ENCODE assay signal across 1 cellular context in the genomic region with DNA sequence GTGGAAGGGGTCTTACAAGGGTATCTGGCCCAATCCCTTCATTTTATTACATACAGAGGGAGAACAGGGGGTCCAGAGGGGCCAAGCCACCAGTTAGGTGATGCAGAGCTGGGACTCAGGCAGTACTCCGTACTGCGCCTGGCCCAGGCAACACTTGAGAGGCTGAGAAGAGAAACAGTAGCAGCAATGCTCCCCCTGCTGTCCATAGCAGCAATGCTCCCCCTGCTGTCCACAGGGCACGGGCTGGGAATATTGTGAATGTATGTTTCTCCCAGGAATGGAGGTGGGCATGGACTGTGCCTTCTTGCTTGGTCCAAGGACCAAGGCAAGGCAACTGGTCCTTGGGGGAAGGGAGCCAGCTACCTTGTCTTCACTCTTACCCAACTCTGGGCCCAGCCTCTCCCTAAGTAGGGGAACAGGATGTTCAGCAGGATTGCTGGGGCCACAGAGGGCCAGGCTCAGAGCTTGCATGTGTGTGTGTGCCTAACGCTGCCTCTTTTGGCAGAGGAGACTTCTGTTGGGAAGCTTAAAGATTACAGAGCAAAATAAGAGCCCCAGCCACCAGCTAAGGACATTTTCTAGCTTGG.
TF ChIP-seq lines count a peak whose summit lies in the region.

No MANE protein-coding gene starts in this region.

TF ChIP-seq in HepG2, 621 proteins besides CTCF, POLR2A, EP300 and RAD21 (continued from another document and continues in another):
- no peak for TF ChIP-seq NFAT5 (CRISPR knock-in tag; IDR thresholded peaks at IDR 0.05)
- peak; percentile 35; the same call in 1 of the 2 replicates for TF ChIP-seq RCOR2 (CRISPR knock-in tag; IDR thresholded peaks at IDR 0.05)
- TF ChIP-seq SRSF4 (IDR thresholded peaks at IDR 0.05; ENCODE audit: low read depth, low read length, poor library complexity, severe bottlenecking), result no peak
- no peak for TF ChIP-seq ZNF432 (CRISPR knock-in tag; IDR thresholded peaks at IDR 0.05; ENCODE audit: borderline replicate concordance)
- TF ChIP-seq CREM (IDR thresholded peaks at IDR 0.05), result no peak
- no peak for TF ChIP-seq CREM (CRISPR knock-in tag; IDR thresholded peaks at IDR 0.05)
- no peak for TF ChIP-seq ZBTB34 (CRISPR knock-in tag; IDR thresholded peaks at IDR 0.05)
- no peak for TF ChIP-seq ZNF383 (CRISPR knock-in tag; IDR thresholded peaks at IDR 0.05; ENCODE audit: borderline replicate concordance)
- TF ChIP-seq, protein P1, sequence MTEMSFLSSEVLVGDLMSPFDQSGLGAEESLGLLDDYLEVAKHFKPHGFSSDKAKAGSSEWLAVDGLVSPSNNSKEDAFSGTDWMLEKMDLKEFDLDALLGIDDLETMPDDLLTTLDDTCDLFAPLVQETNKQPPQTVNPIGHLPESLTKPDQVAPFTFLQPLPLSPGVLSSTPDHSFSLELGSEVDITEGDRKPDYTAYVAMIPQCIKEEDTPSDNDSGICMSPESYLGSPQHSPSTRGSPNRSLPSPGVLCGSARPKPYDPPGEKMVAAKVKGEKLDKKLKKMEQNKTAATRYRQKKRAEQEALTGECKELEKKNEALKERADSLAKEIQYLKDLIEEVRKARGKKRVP (CRISPR knock-in tag; IDR thresholded peaks at IDR 0.05), result no peak
- TF ChIP-seq YY1 (IDR thresholded peaks at IDR 0.05; ENCODE audit: insufficient read depth, insufficient replicate concordance, low read depth, low read length), result peak; percentile 55
- TF ChIP-seq, protein P2, sequence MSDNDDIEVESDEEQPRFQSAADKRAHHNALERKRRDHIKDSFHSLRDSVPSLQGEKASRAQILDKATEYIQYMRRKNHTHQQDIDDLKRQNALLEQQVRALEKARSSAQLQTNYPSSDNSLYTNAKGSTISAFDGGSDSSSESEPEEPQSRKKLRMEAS (IDR thresholded peaks at IDR 0.05), result peak; percentile 45; the same call in 1 of the 2 replicates
- no peak for TF ChIP-seq ESRRA (CRISPR knock-in tag; IDR thresholded peaks at IDR 0.05; ENCODE audit: low read depth)
- TF ChIP-seq ZNF792 (CRISPR knock-in tag; IDR thresholded peaks at IDR 0.05), result no peak
- TF ChIP-seq MIER3 (CRISPR knock-in tag; IDR thresholded peaks at IDR 0.05; ENCODE audit: borderline replicate concordance), result peak; percentile 61; the same call in 1 of the 2 replicates
- no peak for TF ChIP-seq ZNF607 (CRISPR knock-in tag; IDR thresholded peaks at IDR 0.05; ENCODE audit: borderline replicate concordance)
- no peak for TF ChIP-seq HDAC6 (IDR thresholded peaks at IDR 0.05; ENCODE audit: low read depth, low read length)
- TF ChIP-seq, protein P3, sequence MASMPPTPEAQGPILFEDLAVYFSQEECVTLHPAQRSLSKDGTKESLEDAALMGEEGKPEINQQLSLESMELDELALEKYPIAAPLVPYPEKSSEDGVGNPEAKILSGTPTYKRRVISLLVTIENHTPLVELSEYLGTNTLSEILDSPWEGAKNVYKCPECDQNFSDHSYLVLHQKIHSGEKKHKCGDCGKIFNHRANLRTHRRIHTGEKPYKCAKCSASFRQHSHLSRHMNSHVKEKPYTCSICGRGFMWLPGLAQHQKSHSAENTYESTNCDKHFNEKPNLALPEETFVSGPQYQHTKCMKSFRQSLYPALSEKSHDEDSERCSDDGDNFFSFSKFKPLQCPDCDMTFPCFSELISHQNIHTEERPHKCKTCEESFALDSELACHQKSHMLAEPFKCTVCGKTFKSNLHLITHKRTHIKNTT (CRISPR knock-in tag; IDR thresholded peaks at IDR 0.05), result no peak
- no peak for TF ChIP-seq ETS1 (CRISPR knock-in tag; IDR thresholded peaks at IDR 0.05)
- TF ChIP-seq ZNF564 (CRISPR knock-in tag; IDR thresholded peaks at IDR 0.05), result no peak
- no peak for TF ChIP-seq ZNF766 (CRISPR knock-in tag; IDR thresholded peaks at IDR 0.05; ENCODE audit: borderline replicate concordance)
- no peak for TF ChIP-seq ZNF180 (CRISPR knock-in tag; IDR thresholded peaks at IDR 0.05; ENCODE audit: borderline replicate concordance, low read depth)
- no peak for TF ChIP-seq SMARCE1 (IDR thresholded peaks at IDR 0.05; ENCODE audit: borderline replicate concordance)
- no peak for TF ChIP-seq AHR (CRISPR knock-in tag; IDR thresholded peaks at IDR 0.05)
- no peak for TF ChIP-seq ZC3H4 (CRISPR knock-in tag; IDR thresholded peaks at IDR 0.05; ENCODE audit: borderline replicate concordance)
- no peak for TF ChIP-seq ZNF296 (CRISPR knock-in tag; conservative IDR thresholded peaks at IDR 0.05)
- TF ChIP-seq NFKBIZ (CRISPR knock-in tag; IDR thresholded peaks at IDR 0.05), result 0 out of 2 replicates have a peak, but pooled peaks have one; percentile 23
- TF ChIP-seq ZNF138 (CRISPR knock-in tag; IDR thresholded peaks at IDR 0.05; ENCODE audit: low read depth), result no peak
- TF ChIP-seq, protein P4, sequence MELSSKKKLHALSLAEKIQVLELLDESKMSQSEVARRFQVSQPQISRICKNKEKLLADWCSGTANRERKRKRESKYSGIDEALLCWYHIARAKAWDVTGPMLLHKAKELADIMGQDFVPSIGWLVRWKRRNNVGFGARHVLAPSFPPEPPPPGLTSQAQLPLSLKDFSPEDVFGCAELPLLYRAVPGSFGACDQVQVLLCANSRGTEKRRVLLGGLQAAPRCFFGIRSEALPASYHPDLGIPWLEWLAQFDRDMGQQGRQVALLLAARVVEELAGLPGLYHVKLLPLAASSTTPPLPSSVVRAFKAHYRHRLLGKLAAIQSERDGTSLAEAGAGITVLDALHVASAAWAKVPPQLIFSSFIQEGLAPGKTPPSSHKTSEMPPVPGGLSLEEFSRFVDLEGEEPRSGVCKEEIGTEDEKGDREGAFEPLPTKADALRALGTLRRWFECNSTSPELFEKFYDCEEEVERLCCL (CRISPR knock-in tag; IDR thresholded peaks at IDR 0.05; ENCODE audit: borderline replicate concordance), result no peak
- no peak for TF ChIP-seq ZNF468 (CRISPR knock-in tag; IDR thresholded peaks at IDR 0.05)
- TF ChIP-seq ZNF629 (CRISPR knock-in tag; conservative IDR thresholded peaks at IDR 0.05), result no peak
- no peak for TF ChIP-seq MATR3 (CRISPR knock-in tag; IDR thresholded peaks at IDR 0.05)
- no peak for TF ChIP-seq RFX3 (CRISPR knock-in tag; IDR thresholded peaks at IDR 0.05)
- TF ChIP-seq PTBP1 (IDR thresholded peaks at IDR 0.05; ENCODE audit: low read depth, low read length, poor library complexity, severe bottlenecking), result peak; percentile 34
- no peak for TF ChIP-seq ZSCAN20 (CRISPR knock-in tag; IDR thresholded peaks at IDR 0.05; ENCODE audit: borderline replicate concordance)
- TF ChIP-seq, protein P5, sequence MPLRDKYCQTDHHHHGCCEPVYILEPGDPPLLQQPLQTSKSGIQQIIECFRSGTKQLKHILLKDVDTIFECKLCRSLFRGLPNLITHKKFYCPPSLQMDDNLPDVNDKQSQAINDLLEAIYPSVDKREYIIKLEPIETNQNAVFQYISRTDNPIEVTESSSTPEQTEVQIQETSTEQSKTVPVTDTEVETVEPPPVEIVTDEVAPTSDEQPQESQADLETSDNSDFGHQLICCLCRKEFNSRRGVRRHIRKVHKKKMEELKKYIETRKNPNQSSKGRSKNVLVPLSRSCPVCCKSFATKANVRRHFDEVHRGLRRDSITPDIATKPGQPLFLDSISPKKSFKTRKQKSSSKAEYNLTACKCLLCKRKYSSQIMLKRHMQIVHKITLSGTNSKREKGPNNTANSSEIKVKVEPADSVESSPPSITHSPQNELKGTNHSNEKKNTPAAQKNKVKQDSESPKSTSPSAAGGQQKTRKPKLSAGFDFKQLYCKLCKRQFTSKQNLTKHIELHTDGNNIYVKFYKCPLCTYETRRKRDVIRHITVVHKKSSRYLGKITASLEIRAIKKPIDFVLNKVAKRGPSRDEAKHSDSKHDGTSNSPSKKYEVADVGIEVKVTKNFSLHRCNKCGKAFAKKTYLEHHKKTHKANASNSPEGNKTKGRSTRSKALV (CRISPR knock-in tag; IDR thresholded peaks at IDR 0.05), result no peak
- no peak for TF ChIP-seq ZFYVE20 (CRISPR knock-in tag; IDR thresholded peaks at IDR 0.05; ENCODE audit: borderline replicate concordance, low read depth)
- TF ChIP-seq NKX3-1 (CRISPR knock-in tag; IDR thresholded peaks at IDR 0.05), result no peak
- TF ChIP-seq HIVEP1 (CRISPR knock-in tag; IDR thresholded peaks at IDR 0.05), result no peak
- no peak for TF ChIP-seq ZNF639 (CRISPR knock-in tag; conservative IDR thresholded peaks at IDR 0.05)
- peak; percentile 46; the same call in 1 of the 2 replicates for TF ChIP-seq ZFX (CRISPR knock-in tag; IDR thresholded peaks at IDR 0.05; ENCODE audit: low read depth)
- peak; percentile 82; the same call in 1 of the 2 replicates for TF ChIP-seq SSRP1 (CRISPR knock-in tag; IDR thresholded peaks at IDR 0.05)
- no peak; the same call in 1 of the 2 replicates for TF ChIP-seq SMAD3 (CRISPR knock-in tag; IDR thresholded peaks at IDR 0.05)
- TF ChIP-seq ATF3 (CRISPR knock-in tag; IDR thresholded peaks at IDR 0.05), result no peak
- TF ChIP-seq NR2C2 (CRISPR knock-in tag; IDR thresholded peaks at IDR 0.05; ENCODE audit: borderline replicate concordance), result no peak
- TF ChIP-seq ZNF10 (CRISPR knock-in tag; IDR thresholded peaks at IDR 0.05; ENCODE audit: borderline replicate concordance, low read depth), result no peak
- TF ChIP-seq KDM5A (IDR thresholded peaks at IDR 0.05; ENCODE audit: borderline replicate concordance, low read length), result no peak
- TF ChIP-seq ZFY (CRISPR knock-in tag; IDR thresholded peaks at IDR 0.05), result peak; percentile 33; the same call in 1 of the 2 replicates
- TF ChIP-seq CHD4 (IDR thresholded peaks at IDR 0.05; ENCODE audit: borderline replicate concordance, low read length), result no peak
- TF ChIP-seq ZNF546 (CRISPR knock-in tag; conservative IDR thresholded peaks at IDR 0.05), result no peak
